In genomic region chr3:158279584-158279983, GRCh38 we compare ENCODE assay signal across 15 cellular contexts.
"Had no signal": no experiment of that assay in that cellular context is flagged by ENCODE, and none has a peak within 500 bp of the region (broad histone marks: within the 10 kb centered on the region; RNA-seq: fewer than 3 reads in every experiment).

No MANE protein-coding gene starts in this region.

- H3K36me3 ChIP-seq: cardiac muscle cell, pancreas, suprapubic skin, upper lobe of left lung, WERI-Rb-1 had no signal

- H3K27ac ChIP-seq: cardiac muscle cell, esophagus muscularis mucosa, pancreas, suprapubic skin, upper lobe of left lung, WERI-Rb-1 had no signal

- H3K4me1 ChIP-seq: esophagus muscularis mucosa, pancreas, suprapubic skin, upper lobe of left lung had no signal

- H3K9me3 ChIP-seq: esophagus muscularis mucosa, pancreas, suprapubic skin, upper lobe of left lung had no signal

- H3K4me3 ChIP-seq: cardiac muscle cell, esophagus muscularis mucosa, lung, pancreas, suprapubic skin, upper lobe of left lung had no signal

- ATAC-seq: activated T-helper 17 cell treated with anti-CD3 and anti-CD28 coated beads, Interleukin-2, amount 50 U/mL, for 72 hours; left colon; pancreas; stimulated activated naive CD8-positive, alpha-beta T cell treated with anti-CD3 and anti-CD28 coated beads, Interleukin-15, Interleukin-2, amounts not matched to agents 100 U/mL and 50 U/mL, for 24 hours had no signal

- H3K27me3 ChIP-seq: cardiac muscle cell, esophagus muscularis mucosa, pancreas, suprapubic skin, upper lobe of left lung had no signal

- DNase-seq: activated CD4-positive, alpha-beta T cell treated with anti-CD3 and anti-CD28 coated beads for 4 hours; activated naive CD4-positive, alpha-beta T cell treated with anti-CD3 and anti-CD28 coated beads for 36 hours; glutamatergic neuron; left colon; naive B cell; pancreas; stimulated activated CD4-positive, alpha-beta T cell treated with anti-CD3 and anti-CD28 coated beads, Interleukin-12 subunit alpha, Interleukin-12 subunit beta, amount 100 ng/mL, for 4 hours; stimulated activated naive CD8-positive, alpha-beta T cell treated with anti-CD3 and anti-CD28 coated beads, Interleukin-15, Interleukin-2, amounts not matched to agents 100 U/mL and 50 U/mL, for 24 hours; upper lobe of left lung; WERI-Rb-1 had no signal
